8 cellular contexts compared by ENCODE assay signal in the genomic region with DNA sequence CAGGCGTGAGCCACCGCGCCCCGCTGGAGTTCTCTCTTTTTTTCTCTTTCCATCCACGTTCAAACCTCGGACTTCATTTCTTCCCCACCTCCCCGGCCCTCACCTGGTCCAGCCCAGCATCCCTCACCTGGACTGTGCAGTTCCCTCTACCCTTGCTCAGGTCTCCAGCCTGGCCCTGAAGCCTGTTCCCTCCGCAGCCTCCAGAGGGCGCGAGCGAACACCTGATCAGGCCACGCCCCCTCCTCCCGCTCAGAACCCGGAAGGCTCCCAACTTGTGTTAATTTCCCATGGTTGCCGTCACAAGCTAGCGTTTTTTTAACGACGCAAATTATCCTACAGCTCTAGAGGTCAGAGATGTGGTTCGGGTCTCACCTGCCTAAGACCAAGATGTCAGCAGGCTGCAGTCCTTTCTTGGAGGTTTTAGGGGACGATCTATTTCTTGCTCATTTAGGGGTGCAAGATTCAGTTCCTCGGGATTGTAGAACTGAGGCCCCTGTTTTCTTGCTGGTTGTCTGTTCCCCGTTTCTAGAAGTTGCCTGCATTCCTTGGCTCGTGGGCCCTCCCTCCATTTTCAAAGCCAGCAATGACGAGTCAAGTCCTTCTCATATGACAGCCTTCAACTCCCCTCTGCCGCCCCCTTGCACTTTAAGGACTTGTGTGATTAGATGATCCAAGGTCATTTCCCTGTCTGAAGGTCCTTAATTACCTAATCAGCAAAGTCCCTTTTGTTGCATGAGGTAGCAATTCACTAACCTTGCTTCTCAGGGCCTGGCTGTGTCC. TPM values are rescaled to one million over a fixed set of nuclear protein-coding genes. Genes with fewer than 3 reads are reported as not detected.
DNase-seq lines count a peak whose midpoint lies in the region; ATAC-seq and TF ChIP-seq lines count a peak whose summit lies in the region.
"Not testable (repeated sequence)": the region's sequence is repeated elsewhere in the genome, so short reads cannot be mapped to it uniquely, and the experiment has no call there.

No MANE protein-coding gene starts in this region.

- H3K9ac ChIP-seq in HUES64 (ENCODE audit: low read depth, low read length); endodermal cell (ENCODE audit: extremely low read depth, low read length, poor library complexity, severe bottlenecking): not testable (repeated sequence)

- CTCF ChIA-PET in activated B cell treated with CpG ODN at 0.5 μM for 24 hours (lab: Charles Lee), result not testable (repeated sequence)

- not testable (repeated sequence) for TF ChIP-seq CTCF in activated B cell treated with CpG ODN at 0.5 μM for 24 hours (IDR thresholded peaks at IDR 0.05)
- peak; percentile 68 for TF ChIP-seq CTCF in endodermal cell (conservative IDR thresholded peaks at IDR 0.05)

- not testable (repeated sequence) for H3K9me3 ChIP-seq in HUES64 (ENCODE audit: insufficient read depth, low read depth, low read length); endodermal cell (ENCODE audit: control insufficient read depth, low read length); aorta (ENCODE audit: control insufficient read depth, low read length)

- WGBS in HUES64, result 78% methylated on average over 8 of the region's 25 CpGs
- 91 to 93% methylated on average over 3 to 9 of the region's 25 CpGs for WGBS in endodermal cell (ENCODE audit: insufficient coverage in 1 of 2, insufficient read length in 1 of 2), 2 experiments
- WGBS in aorta, 2 donors, result 36 to 49% methylated on average over 17 to 25 of the region's 25 CpGs

- not testable (repeated sequence) for H3K27ac Mint-ChIP-seq in activated B cell treated with CpG ODN at 0.5 μM for 24 hours, endodermal cell, memory B cell

- H3K36me3 Mint-ChIP-seq in activated B cell treated with CpG ODN at 0.5 μM for 24 hours (ENCODE audit: low read depth); endodermal cell (ENCODE audit: low read depth); memory B cell: not testable (repeated sequence)

- H3K36me3 ChIP-seq in HUES64 (ENCODE audit: insufficient read depth, low read length); endodermal cell (ENCODE audit: control insufficient read depth, insufficient read depth, low read length); aorta (ENCODE audit: control insufficient read depth in 1 of 2, insufficient read depth in 2 of 2, low read length in 1 of 2): not testable (repeated sequence)

- DNase-seq in activated B cell treated with CpG ODN at 0.5 μM for 24 hours (peak; percentile 42), endodermal cell (peak; percentile 49), memory B cell (ENCODE audit: low spot score in 2 of 2) (peak; percentile 34 to 55), aorta (peak in 1 of 2 donors; percentile 81)
- DNase-seq in activated effector memory CD4-positive, alpha-beta T cell treated with anti-CD3 and anti-CD28 coated beads, Interleukin-2, amount 50 U/mL, for 16 hours, result peak; percentile 85
- peak; percentile 59 for DNase-seq in stimulated activated CD4-positive, alpha-beta T cell treated with anti-CD3 and anti-CD28 coated beads, Interleukin-1b, Interleukin-23, amount 100 ng/mL, for 48 hours

- not testable (repeated sequence) for H3K4me1 ChIP-seq in HUES64 (ENCODE audit: insufficient read depth, low read length); endodermal cell (ENCODE audit: control insufficient read depth, insufficient read depth, low read length); aorta (ENCODE audit: control insufficient read depth in 1 of 2, insufficient read depth in 2 of 2, low read length in 2 of 2)

- not testable (repeated sequence) for H3K4me1 Mint-ChIP-seq in activated B cell treated with CpG ODN at 0.5 μM for 24 hours, endodermal cell, memory B cell

- intact Hi-C loops in activated B cell treated with CpG ODN at 0.5 μM for 24 hours (cut with micrococcal nuclease), result loop anchor here (5.0 kb wide), 1 partner anchor 70 kb away; no protein-coding TSS in a partner anchor
- intact Hi-C loops in aorta (cut with DNase I), result not testable (repeated sequence)

- not testable (repeated sequence) for H3K9me3 Mint-ChIP-seq in activated B cell treated with CpG ODN at 0.5 μM for 24 hours, endodermal cell, memory B cell

- ATAC-seq in GM18909 (IDR thresholded peaks at IDR 0.05; ENCODE audit: poor library complexity, unreplicated experiment) (peak; percentile 71), activated B cell treated with CpG ODN at 0.5 μM for 24 hours (ENCODE audit: low read depth) (peak; percentile 99), memory B cell (ENCODE audit: low read depth) (peak; percentile 95), aorta (ENCODE audit: low FRiP score) (peak; percentile 82)

- H3K27me3 Mint-ChIP-seq in activated B cell treated with CpG ODN at 0.5 μM for 24 hours; endodermal cell (ENCODE audit: insufficient read depth); memory B cell: not testable (repeated sequence)

- POLR2A ChIA-PET in activated B cell treated with CpG ODN at 0.5 μM for 24 hours (lab: Charles Lee), result not testable (repeated sequence)

- not testable (repeated sequence) for H3K27me3 ChIP-seq in HUES64 (ENCODE audit: insufficient read depth, low read length); endodermal cell (ENCODE audit: control insufficient read depth, insufficient read depth, low read length, poor library complexity, severe bottlenecking); aorta (ENCODE audit: control insufficient read depth in 1 of 2, insufficient read depth in 2 of 2, low read length in 1 of 2)

- H3K4me3 Mint-ChIP-seq in activated B cell treated with CpG ODN at 0.5 μM for 24 hours (peak overlapping the region; percentile 15), endodermal cell (peak overlapping the region; percentile 26), memory B cell (peak overlapping the region; percentile 41)

- H3K27ac ChIP-seq in HUES64 (ENCODE audit: low read depth, low read length); endodermal cell (ENCODE audit: low read depth, low read length); aorta (ENCODE audit: low read depth in 1 of 2, low read length in 2 of 2): not testable (repeated sequence)

- 0 out of 2 replicates have a peak overlapping the region, but pooled peaks have one; percentile 34 for H3K4me3 ChIP-seq in HUES64 (ENCODE audit: low read length)
- not testable (repeated sequence) for H3K4me3 ChIP-seq in endodermal cell (ENCODE audit: low read length); aorta (ENCODE audit: low read length in 2 of 2)

RNA-seq across cellular contexts. Expression of a gene that starts 59.9 kb away (rescaled TPM):
- polyA plus RNA-seq in HUES64 (2013, experiment 1 of 2), result 17.8 TPM
- 23.7 TPM for polyA plus RNA-seq in HUES64 (2013, experiment 2 of 2)
- total RNA-seq in activated B cell treated with CpG ODN at 0.5 μM for 24 hours (13.8 and 19.5 TPM in 2 replicates), endodermal cell (10 to 100 TPM; 22.7 to 28.7 TPM), aorta (10 to 100 TPM; 15.4 to 30.2 TPM)
- polyA plus RNA-seq in endodermal cell (2013, experiment 1 of 2), result 35.7 TPM
- 39.7 TPM for polyA plus RNA-seq in endodermal cell (2013, experiment 2 of 2)
- polyA plus RNA-seq in aorta, result 10 to 100 TPM in 1 of 2 donors, 1 to 10 TPM in 1; 5.6 to 13.6 TPM
